1 cellular context compared by ENCODE assay signal in the genomic region with DNA sequence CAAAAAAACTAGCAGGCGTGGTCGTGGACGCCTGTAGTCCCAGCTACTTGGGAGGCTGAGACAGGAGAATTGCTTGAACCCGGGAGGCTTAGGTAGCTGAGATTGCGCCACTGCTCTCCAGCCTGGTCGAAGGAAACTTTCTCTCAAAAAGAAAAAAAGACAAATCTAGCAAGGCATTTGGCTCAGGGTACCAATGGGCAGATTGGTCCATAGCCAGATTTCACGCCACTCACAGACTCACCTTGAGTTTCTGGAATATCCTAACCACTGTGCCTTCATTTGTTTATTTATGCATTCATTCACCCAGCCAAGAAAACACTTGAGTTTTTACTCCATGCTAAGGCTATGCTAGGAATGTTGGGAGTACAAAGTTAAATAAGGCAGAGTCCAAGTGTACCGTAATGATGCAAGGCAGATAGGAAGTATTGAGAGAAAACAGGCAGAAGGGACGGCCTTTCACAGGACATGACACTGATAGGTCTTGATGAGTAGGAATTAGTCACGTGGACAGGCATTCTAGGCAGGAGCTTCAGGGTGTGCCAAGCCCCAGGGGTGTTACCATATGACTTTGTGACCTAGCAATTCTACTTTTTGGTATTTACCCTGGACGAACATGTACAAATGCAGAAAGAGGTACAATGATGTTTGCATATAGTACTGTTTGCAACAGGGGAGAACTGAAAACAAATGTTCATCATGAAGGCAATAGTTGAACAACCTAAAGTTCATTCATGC.
TF ChIP-seq lines count a peak whose summit lies in the region.

No MANE protein-coding gene starts in this region.

TF ChIP-seq in GM23338, 12 proteins besides CTCF, POLR2A, EP300 and RAD21:
- TF ChIP-seq POLR2AphosphoS5 (IDR thresholded peaks at IDR 0.05; ENCODE audit: low read depth): no peak
- TF ChIP-seq ZNF331 (CRISPR knock-in tag; IDR thresholded peaks at IDR 0.05; ENCODE audit: low read depth): no peak
- TF ChIP-seq JUNB (IDR thresholded peaks at IDR 0.05; ENCODE audit: unreplicated experiment): no peak
- no peak for TF ChIP-seq STAT1 (IDR thresholded peaks at IDR 0.05; ENCODE audit: unreplicated experiment)
- TF ChIP-seq EZH2phosphoT487 (IDR thresholded peaks at IDR 0.05; ENCODE audit: unreplicated experiment): no peak
- TF ChIP-seq ETS1 (IDR thresholded peaks at IDR 0.05): no peak
- no peak for TF ChIP-seq REST (IDR thresholded peaks at IDR 0.05; ENCODE audit: unreplicated experiment)
- no peak for TF ChIP-seq CREB1 (CRISPR knock-in tag; IDR thresholded peaks at IDR 0.05; ENCODE audit: low read depth)
- TF ChIP-seq ZNF114 (CRISPR knock-in tag; IDR thresholded peaks at IDR 0.05): no peak
